30 cellular contexts compared by ENCODE assay signal in genomic region chrX:74452199-74452481, GRCh38. TPM values are rescaled to one million over a fixed set of nuclear protein-coding genes. Genes with fewer than 3 reads are reported as not detected.
"Had no signal": no experiment of that assay in that cellular context is flagged by ENCODE, and none has a peak within 500 bp of the region (broad histone marks: within the 10 kb centered on the region; RNA-seq: fewer than 3 reads in every experiment).

No MANE protein-coding gene starts in this region.

- H3K27me3 Mint-ChIP-seq: activated T-helper 17 cell treated with anti-CD3 and anti-CD28 coated beads, Interleukin-2, amount 50 U/mL, for 72 hours; progenitor cell of endocrine pancreas had no signal

- H3K4me1 Mint-ChIP-seq: stimulated activated memory B cell treated with anti-CD40 and anti-IgM and Interleukin-4, amounts not matched to agents 10 μg/mL and 1 μg/mL and 100 μg/mL, for 72 hours had no signal

- H3K36me3 Mint-ChIP-seq: stimulated activated memory B cell treated with anti-CD40 and anti-IgM and Interleukin-4, amounts not matched to agents 10 μg/mL and 1 μg/mL and 100 μg/mL, for 72 hours had no signal

- H3K27me3 ChIP-seq: colonic mucosa, gastroesophageal sphincter, hepatocyte, neutrophil, ovary, right lobe of liver had no signal

- H3K4me3 ChIP-seq: colonic mucosa, dorsolateral prefrontal cortex, gastroesophageal sphincter, hepatocyte, left ventricle myocardium inferior, lung, ovary, right lobe of liver, skin epidermis, tibial nerve had no signal

- H3K27ac ChIP-seq: colonic mucosa, dorsolateral prefrontal cortex, gastroesophageal sphincter, hepatocyte, left ventricle myocardium inferior, neutrophil, ovary, right lobe of liver had no signal

- H3K4me2 ChIP-seq: hepatocyte had no signal

- DNase-seq: activated CD4-positive, alpha-beta T cell treated with anti-CD3 and anti-CD28 coated beads for 4 hours; activated CD4-positive, CD25-positive, alpha-beta regulatory T cell; activated CD8-positive, alpha-beta memory T cell treated with anti-CD3 and anti-CD28 coated beads, Interleukin-2, amount 50 U/mL, for 4 hours; activated gamma-delta T cell treated with Interleukin-2 at 50 U/mL for 16 hours; activated naive CD4-positive, alpha-beta T cell treated with anti-CD3 and anti-CD28 coated beads, Interleukin-2, amount 50 U/mL, for 16 hours; activated T-cell treated with anti-CD3 and anti-CD28 coated beads, Interleukin-2, amount 50 U/mL, for 4 hours; cerebellar nuclear complex; colonic mucosa; dorsolateral prefrontal cortex; effector memory CD4-positive, alpha-beta T cell; erythroblast; islet precursor cell; left ventricle myocardium inferior; mesendoderm; ovary; stimulated activated CD4-positive, alpha-beta T cell treated with anti-CD3 and anti-CD28 coated beads, Interleukin-12 subunit alpha, Interleukin-12 subunit beta, amount 100 ng/mL, for 4 hours; stimulated activated CD4-positive, alpha-beta T cell treated with anti-CD3 and anti-CD28 coated beads, Interleukin-4, amount 100 ng/mL, for 24 hours; T-helper 1 cell had no signal

- H3K79me2 ChIP-seq: hepatocyte had no signal

- H3K9me3 ChIP-seq: colonic mucosa, gastroesophageal sphincter, left ventricle myocardium inferior, neutrophil, ovary, right lobe of liver, tibial nerve had no signal

- H2AFZ ChIP-seq: hepatocyte had no signal

- H3K9me3 Mint-ChIP-seq: activated T-cell treated with anti-CD3 and anti-CD28 coated beads, Interleukin-2, amount 50 U/mL, for 4 hours; activated T-helper 17 cell treated with anti-CD3 and anti-CD28 coated beads, Interleukin-2, amount 50 U/mL, for 72 hours; nephron; stimulated activated memory B cell treated with anti-CD40 and anti-IgM and Interleukin-4, amounts not matched to agents 10 μg/mL and 1 μg/mL and 100 μg/mL, for 72 hours had no signal

- H3K36me3 ChIP-seq: colonic mucosa, gastroesophageal sphincter, left ventricle myocardium inferior, neutrophil, ovary, right lobe of liver, tibial nerve had no signal

- H3K4me3 Mint-ChIP-seq: activated T-cell treated with anti-CD3 and anti-CD28 coated beads, Interleukin-2, amount 50 U/mL, for 4 hours; stimulated activated memory B cell treated with anti-CD40 and anti-IgM and Interleukin-4, amounts not matched to agents 10 μg/mL and 1 μg/mL and 100 μg/mL, for 72 hours had no signal

- H3K4me1 ChIP-seq: colonic mucosa, gastroesophageal sphincter, left ventricle myocardium inferior, right lobe of liver, tibial nerve had no signal

- H3K27ac Mint-ChIP-seq: progenitor cell of endocrine pancreas; stimulated activated memory B cell treated with anti-CD40 and anti-IgM and Interleukin-4, amounts not matched to agents 10 μg/mL and 1 μg/mL and 100 μg/mL, for 72 hours had no signal

- ATAC-seq: gastroesophageal sphincter; stimulated activated memory B cell treated with anti-CD40 and anti-IgM and Interleukin-4, amounts not matched to agents 10 μg/mL and 1 μg/mL and 100 μg/mL, for 72 hours had no signal

RNA-seq across cellular contexts. Expression of gene SLC16A2, which starts 30.8 kb away (rescaled TPM):
- total RNA-seq: mononuclear cell had no signal
